10 cellular contexts compared by ENCODE assay signal in genomic region chr9:97980918-97981827, GRCh38. TPM values are rescaled to one million over a fixed set of nuclear protein-coding genes. Genes with fewer than 3 reads are reported as not detected.
DNase-seq lines count a peak whose midpoint lies in the region; ATAC-seq, FAIRE-seq and TF ChIP-seq lines count a peak whose summit lies in the region.
"Had no signal": no experiment of that assay in that cellular context is flagged by ENCODE, and none has a peak within 500 bp of the region (broad histone marks: within the 10 kb centered on the region; RNA-seq: fewer than 3 reads in every experiment).

No MANE protein-coding gene starts in this region.

- H2AFZ ChIP-seq in mammary epithelial cell (ENCODE audit: low read depth, low read length) = peak overlapping the region; percentile 51

- H3K27me3 ChIP-seq in mammary epithelial cell (ENCODE audit: insufficient read depth, low read length) = no peaks in the 10 kb centered on the region

- no peak overlapping the region for H3K9ac ChIP-seq in mammary epithelial cell (ENCODE audit: insufficient read depth, low read length)

- 87% methylated on average over 10 of the region's 10 CpGs for WGBS in A549 (ENCODE audit: missing lambda C conversion rate)
- WGBS in mammary epithelial cell (ENCODE audit: low coverage, missing lambda C conversion rate) = 19% methylated on average over 10 of the region's 10 CpGs

- peaks cover 33% of the 10 kb centered on the region for H3K4me1 Mint-ChIP-seq in mesothelial cell of epicardium

- peaks cover 37% of the 10 kb centered on the region for H3K79me2 ChIP-seq in mammary epithelial cell (ENCODE audit: insufficient read depth, low read length)

- H3K36me3 ChIP-seq in mammary epithelial cell (ENCODE audit: insufficient read depth, low read length) = no peaks in the 10 kb centered on the region

- no peak for TF ChIP-seq POLR2A in A549 (IDR thresholded peaks at IDR 0.05; ENCODE audit: low read length)
- no peak for TF ChIP-seq POLR2A in NB4 (IDR thresholded peaks at IDR 0.05; ENCODE audit: extremely low read depth, insufficient read length)

- no peaks in the 10 kb centered on the region for H3K36me3 Mint-ChIP-seq in mesothelial cell of epicardium

- TF ChIP-seq CTCF in A549 (IDR thresholded peaks at IDR 0.05) (no peak), NB4 (IDR thresholded peaks at IDR 0.05; ENCODE audit: low read depth, low read length) (no peak), mammary epithelial cell (conservative IDR thresholded peaks at IDR 0.05 in 1 of 2, IDR thresholded peaks at IDR 0.05 in 1 of 2; ENCODE audit: extremely low read depth in 1 of 2, insufficient read depth in 1 of 2, low read depth in 1 of 2, low read length in 2 of 2) (no peak), mesothelial cell of epicardium (IDR thresholded peaks at IDR 0.05; ENCODE audit: unreplicated experiment) (no peak)

- H3K27me3 Mint-ChIP-seq in mesothelial cell of epicardium (ENCODE audit: low read depth) = no peaks in the 10 kb centered on the region

- H3K4me2 ChIP-seq in A549 = peak overlapping the region; percentile 91
- peak overlapping the region; percentile 100 for H3K4me2 ChIP-seq in mammary epithelial cell (ENCODE audit: insufficient read depth, low read depth, low read length)

- no TSS peak for BruUV-seq in mammary epithelial cell (replicated peaks; lab: Mats Ljungman, UMichigan)

- TF ChIP-seq RAD21 in A549 (conservative IDR thresholded peaks at IDR 0.05 in 1 of 2, IDR thresholded peaks at IDR 0.05 in 1 of 2) = no peak

- H3K4me3 Mint-ChIP-seq in mesothelial cell of epicardium = no peak overlapping the region

- CTCF ChIA-PET in A549 (lab: Yijun Ruan, JAX) (interaction anchor here (0.9 to 3.4 kb wide), 5 partner anchors 10 to 59 kb away, joined by 3 to 35 read pairs (median 3); partner anchors contain the start of gene TRMO), mammary epithelial cell (lab: Charles Lee; ENCODE audit: low non-redundant PET) (no interaction called here)

- no peak for DNase-seq in A549 (ENCODE audit: low read depth in 1 of 2, low spot score in 1 of 2)
- peak; percentile 19 for DNase-seq in NB4 (ENCODE audit: low read depth)
- DNase-seq in mammary epithelial cell = peak; percentile 64
- DNase-seq in mesothelial cell of epicardium (ENCODE audit: low spot score in 2 of 2, unreplicated experiment in 2 of 2) = no peak
- DNase-seq in stimulated activated naive CD4-positive, alpha-beta T cell (lab: John Stamatoyannopoulos, UW) = no peak
- DNase-seq in NCI-H2227 (lab: John Stamatoyannopoulos, UW; ENCODE audit: unreplicated experiment) = no peak
- DNase-seq in GDM1 (lab: John Stamatoyannopoulos, UW) = no peak
- DNase-seq in activated CD8-positive, alpha-beta memory T cell treated with anti-CD3 and anti-CD28 coated beads, Interleukin-2, amount 50 U/mL, for 48 hours = no peak
- DNase-seq: kidney had no signal

- dilution Hi-C loops in mammary epithelial cell (cut with HindIII; ENCODE audit: low sequenced_read_pairs) = no loop called here

- H3K4me3 ChIP-seq in A549 = no peak overlapping the region
- no peak overlapping the region for H3K4me3 ChIP-seq in NB4 (ENCODE audit: low read depth, low read length)
- no peak overlapping the region for H3K4me3 ChIP-seq in mammary epithelial cell (replicated peaks in 1 of 3; ENCODE audit: insufficient read depth in 1 of 3, low read depth in 2 of 3, low read length in 3 of 3)

- H3K27ac ChIP-seq in A549 (peak overlapping the region in 1 of 2 experiments; percentile 34; a peak in 2 of 6 replicates), mammary epithelial cell (ENCODE audit: insufficient read depth, low read depth, low read length) (peak overlapping the region; percentile 31)

- H4K20me1 ChIP-seq in mammary epithelial cell (ENCODE audit: insufficient read depth, low read length) = no peaks in the 10 kb centered on the region

- peak overlapping the region; percentile 73 for H3K27ac Mint-ChIP-seq in mesothelial cell of epicardium

- H3K4me1 ChIP-seq in A549 = peaks cover 20% of the 10 kb centered on the region
- peaks cover 34% of the 10 kb centered on the region for H3K4me1 ChIP-seq in mammary epithelial cell (ENCODE audit: insufficient read depth, low read length)

- no peaks in the 10 kb centered on the region for H3K9me3 Mint-ChIP-seq in mesothelial cell of epicardium

- TF ChIP-seq EP300 in A549 (IDR thresholded peaks at IDR 0.05) = no peak

- POLR2A ChIA-PET in A549 (lab: Yijun Ruan, JAX) = no interaction called here

- H3K9me3 ChIP-seq in A549 (no peaks in the 10 kb centered on the region), mammary epithelial cell (replicated peaks; ENCODE audit: insufficient read depth, low read length) (no peaks in the 10 kb centered on the region)

- in situ Hi-C loops in mammary epithelial cell (cut with MboI; ENCODE audit: low sequenced_read_pairs in 2 of 2) = no loop called here

- intact Hi-C loops in mammary epithelial cell (cut with micrococcal nuclease) = no loop called here

- ATAC-seq in A549 = no peak

- no peak for FAIRE-seq in A549 (lab: Jason Lieb, UNC)
- FAIRE-seq: kidney had no signal

TF ChIP-seq in A549, 52 proteins besides CTCF, POLR2A, EP300 and RAD21:
- no peak for TF ChIP-seq HOXA7 (CRISPR knock-in tag; IDR thresholded peaks at IDR 0.05)
- TF ChIP-seq E2F6 (IDR thresholded peaks at IDR 0.05; ENCODE audit: borderline replicate concordance, low read depth) = no peak
- no peak for TF ChIP-seq POLR2AphosphoS2 (conservative IDR thresholded peaks at IDR 0.05; ENCODE audit: low read length)
- TF ChIP-seq BCL3 (IDR thresholded peaks at IDR 0.05) = no peak
- TF ChIP-seq CEBPB (IDR thresholded peaks at IDR 0.05) = no peak
- no peak for TF ChIP-seq RNF2 (IDR thresholded peaks at IDR 0.05; ENCODE audit: borderline replicate concordance, low read depth)
- TF ChIP-seq ZSCAN20 (CRISPR knock-in tag; IDR thresholded peaks at IDR 0.05) = no peak
- TF ChIP-seq HEYL (CRISPR knock-in tag; IDR thresholded peaks at IDR 0.05) = no peak
- TF ChIP-seq, protein P1, sequence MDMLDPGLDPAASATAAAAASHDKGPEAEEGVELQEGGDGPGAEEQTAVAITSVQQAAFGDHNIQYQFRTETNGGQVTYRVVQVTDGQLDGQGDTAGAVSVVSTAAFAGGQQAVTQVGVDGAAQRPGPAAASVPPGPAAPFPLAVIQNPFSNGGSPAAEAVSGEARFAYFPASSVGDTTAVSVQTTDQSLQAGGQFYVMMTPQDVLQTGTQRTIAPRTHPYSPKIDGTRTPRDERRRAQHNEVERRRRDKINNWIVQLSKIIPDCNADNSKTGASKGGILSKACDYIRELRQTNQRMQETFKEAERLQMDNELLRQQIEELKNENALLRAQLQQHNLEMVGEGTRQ (IDR thresholded peaks at IDR 0.05) = no peak
- no peak for TF ChIP-seq CBX2 (IDR thresholded peaks at IDR 0.05; ENCODE audit: borderline replicate concordance, low read depth)
- TF ChIP-seq FOSB (CRISPR knock-in tag; IDR thresholded peaks at IDR 0.05) = no peak

RNA-seq across cellular contexts. Expression of gene ANP32B, which starts 2.0 kb away (rescaled TPM):
- 97.0 and 127 TPM in 2 replicates for polyA plus RNA-seq in A549 (2011; rRNA removed)
- polyA plus RNA-seq in A549 (2012; cell fraction: cytosol; rRNA removed) = 49.0 and 58.8 TPM in 2 replicates
- polyA plus RNA-seq in A549 (2012; cell fraction: nucleus; rRNA removed) = 12.9 and 16.1 TPM in 2 replicates
- polyA plus RNA-seq in A549 (2017; fragmentation: RNase III; extraction: RNeasy Plus Mini Kit Qiagen cat#74134 plus additional on column Dnase treatment) = 346 to 360 TPM (median 350 TPM) in 3 replicates
- polyA minus RNA-seq in A549 (2011; rRNA and poly(A)+ RNA removed) = 24.4 and 30.3 TPM in 2 replicates
- total RNA-seq in mammary epithelial cell = 100 to 1,000 TPM in 1 of 2 donors, 1 to 10 TPM in 1; 8.2 to 164 TPM
- polyA plus RNA-seq in mammary epithelial cell = 36.6 TPM
- polyA minus RNA-seq in mammary epithelial cell = 63.0 TPM
- 137 to 143 TPM (median 139 TPM) in 3 replicates for total RNA-seq in mesothelial cell of epicardium

RNA-seq across cellular contexts. Expression of gene HEMGN, which starts 43.2 kb away (rescaled TPM):
- polyA plus RNA-seq in A549 (2011; rRNA removed) = not detected in 2 replicates
- polyA plus RNA-seq in A549 (2012; cell fraction: cytosol; rRNA removed) = not detected in 2 replicates
- not detected in 2 replicates for polyA plus RNA-seq in A549 (2012; cell fraction: nucleus; rRNA removed)
- not detected in 3 replicates for polyA plus RNA-seq in A549 (2017; fragmentation: RNase III; extraction: RNeasy Plus Mini Kit Qiagen cat#74134 plus additional on column Dnase treatment)
- polyA minus RNA-seq in A549 (2011; rRNA and poly(A)+ RNA removed) = not detected in 2 replicates
- total RNA-seq in mammary epithelial cell = not detected
- not detected for polyA plus RNA-seq in mammary epithelial cell
- not detected for polyA minus RNA-seq in mammary epithelial cell
- not detected in 3 replicates for total RNA-seq in mesothelial cell of epicardium
- total RNA-seq: HT1080 had no signal

RNA-seq across cellular contexts. Expression of gene TRMO, which starts 58.9 kb away (rescaled TPM):
- polyA plus RNA-seq in A549 (2011; rRNA removed) = 18.8 and 19.4 TPM in 2 replicates
- 11.3 and 12.2 TPM in 2 replicates for polyA plus RNA-seq in A549 (2012; cell fraction: cytosol; rRNA removed)
- polyA plus RNA-seq in A549 (2012; cell fraction: nucleus; rRNA removed) = 8.0 and 15.0 TPM in 2 replicates
- polyA plus RNA-seq in A549 (2017; fragmentation: RNase III; extraction: RNeasy Plus Mini Kit Qiagen cat#74134 plus additional on column Dnase treatment) = 12.0 to 13.1 TPM (median 12.3 TPM) in 3 replicates
- 15.9 and 16.4 TPM in 2 replicates for polyA minus RNA-seq in A549 (2011; rRNA and poly(A)+ RNA removed)
- total RNA-seq in mammary epithelial cell = 10 to 100 TPM in 1 of 2 donors, 1 to 10 TPM in 1; 7.6 to 15.3 TPM
- 11.0 TPM for polyA plus RNA-seq in mammary epithelial cell
- polyA minus RNA-seq in mammary epithelial cell = 11.5 TPM
- total RNA-seq in mesothelial cell of epicardium = 11.6 to 12.7 TPM (median 12.0 TPM) in 3 replicates

Comparison
In these comparisons a context has a peak if more than half of its experiments do, and no peak if none do; other contexts are left out.
1. DNase-seq: peak in NB4 (single experiment) and mammary epithelial cell (single experiment); none in A549 (0 of 2), mesothelial cell of epicardium (0 of 2), stimulated activated naive CD4-positive, alpha-beta T cell (0 of 6), NCI-H2227 (single experiment), GDM1 (single experiment) and activated CD8-positive, alpha-beta memory T cell treated with anti-CD3 and anti-CD28 coated beads, Interleukin-2, amount 50 U/mL, for 48 hours (single experiment).